Comparison of ENCODE assay signal across 9 cellular contexts in the genomic region with DNA sequence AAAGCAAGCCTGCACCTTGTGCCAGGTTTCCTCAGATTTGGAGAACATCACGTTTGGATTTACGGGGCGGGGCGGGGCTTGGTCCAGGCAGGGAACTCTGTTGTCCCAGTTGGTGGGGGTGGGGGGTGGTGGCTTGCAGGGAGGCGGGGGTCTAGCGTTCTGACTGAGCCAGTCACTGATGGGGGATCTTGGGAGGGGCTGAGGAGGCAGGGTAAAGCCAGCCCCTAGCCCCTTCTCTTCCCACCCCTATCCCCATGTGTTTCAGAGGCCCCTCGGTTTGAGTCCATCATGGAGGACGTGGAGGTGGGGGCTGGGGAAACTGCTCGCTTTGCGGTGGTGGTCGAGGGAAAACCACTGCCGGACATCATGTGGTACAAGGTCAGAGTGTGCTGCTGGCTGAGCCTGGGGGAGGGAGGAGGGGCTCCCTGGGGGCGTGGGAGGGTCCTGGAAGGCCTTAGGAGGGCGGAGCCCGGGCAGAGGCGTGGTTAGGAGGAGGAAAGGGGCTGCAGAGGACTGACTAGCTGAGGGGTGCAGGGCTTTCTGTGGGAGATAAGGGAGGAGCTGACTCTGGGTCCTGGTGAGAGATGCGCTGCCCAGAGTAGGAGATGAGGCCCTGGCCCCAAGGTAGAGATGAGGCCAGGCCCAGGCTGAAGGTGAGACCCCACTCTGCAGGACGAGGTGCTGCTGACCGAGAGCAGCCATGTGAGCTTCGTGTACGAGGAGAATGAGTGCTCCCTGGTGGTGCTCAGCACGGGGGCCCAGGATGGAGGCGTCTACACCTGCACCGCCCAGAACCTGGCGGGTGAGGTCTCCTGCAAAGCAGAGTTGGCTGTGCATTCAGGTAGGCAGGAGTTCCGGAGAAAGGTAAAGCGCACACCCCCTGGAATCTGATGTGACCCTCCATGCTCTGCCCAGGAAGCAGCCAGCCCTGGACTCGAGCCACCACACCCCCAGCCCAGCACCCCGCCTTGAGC. TPM values are rescaled to one million over a fixed set of nuclear protein-coding genes. Genes with fewer than 3 reads are reported as not detected.
DNase-seq lines count a peak whose midpoint lies in the region; ATAC-seq and TF ChIP-seq lines count a peak whose summit lies in the region.
"Had no signal": no experiment of that assay in that cellular context is flagged by ENCODE, and none has a peak within 500 bp of the region (broad histone marks: within the 10 kb centered on the region; RNA-seq: fewer than 3 reads in every experiment).

No MANE protein-coding gene starts in this region.

- peaks cover 3% of the 10 kb centered on the region for H3K36me3 Mint-ChIP-seq in T-cell

- POLR2A ChIA-PET in Panc1 (lab: Charles Lee) (interaction anchor here (0.7 kb wide), 1 partner anchor 8 kb away, joined by 7 read pairs; no protein-coding TSS in a partner anchor), T-cell (lab: Charles Lee) (interaction anchor here in 1 of 2 donors (0.7 kb wide), 1 partner anchor 59 kb away, joined by 3 read pairs; no protein-coding TSS in a partner anchor)

- TF ChIP-seq CTCF in BE2C (IDR thresholded peaks at IDR 0.05; ENCODE audit: low read depth, low read length) (no peak), Panc1 (IDR thresholded peaks at IDR 0.05) (no peak; the same call in 1 of the 2 replicates)

- H3K4me3 Mint-ChIP-seq in T-cell, result no peak overlapping the region

- no peaks in the 10 kb centered on the region for H3K9me3 ChIP-seq in BE2C
- no peaks in the 10 kb centered on the region for H3K9me3 ChIP-seq in Panc1 (ENCODE audit: control insufficient read depth, insufficient read depth, low read depth, low read length)
- H3K9me3 ChIP-seq in iPS-20b (ENCODE audit: insufficient read depth, low read depth, low read length), result no peaks in the 10 kb centered on the region
- H3K9me3 ChIP-seq: esophagus squamous epithelium had no signal

- H3K27me3 ChIP-seq in BE2C, result no peaks in the 10 kb centered on the region
- H3K27me3 ChIP-seq in Panc1 (ENCODE audit: control insufficient read depth, insufficient read depth, low read length), result no peaks in the 10 kb centered on the region
- H3K27me3 ChIP-seq in iPS-20b (ENCODE audit: insufficient read depth, low read length), result peaks cover 7% of the 10 kb centered on the region

- peak overlapping the region; percentile 66; the same call in 1 of the 2 replicates for H3K9ac ChIP-seq in iPS-20b (ENCODE audit: low read depth, low read length)

- DNase-seq in BE2C, result peak; percentile 67
- no peak for DNase-seq in Panc1 (ENCODE audit: low read depth, low spot score)
- DNase-seq in T-cell, result no peak
- DNase-seq in DMS79 treated with DMSO at 0.1 percent for 48 hours (lab: John Stamatoyannopoulos, UW), result no peak
- no peak for DNase-seq in HuH-7 (ENCODE audit: low spot score)
- DNase-seq: esophagus squamous epithelium had no signal

- peaks cover 4 to 5% (median 4%) of the 10 kb centered on the region in 3 donors for H3K4me1 Mint-ChIP-seq in T-cell

- in situ Hi-C loops in Panc1 (cut with HindIII; ENCODE audit: low pct_unique_long_range_greater_than_20kb, low sequenced_read_pairs), result no loop called here

- H3K4me3 ChIP-seq in BE2C (ENCODE audit: low read depth, low read length) (peak overlapping the region; percentile 30), Panc1 (ENCODE audit: low read depth in 2 of 2, low read length in 2 of 2) (peak overlapping the region in 1 of 2 experiments; percentile 32; a peak in 1 of 4 replicates), iPS-20b (ENCODE audit: low read length) (peak overlapping the region; percentile 72)

- H3K36me3 ChIP-seq in BE2C, result peaks cover 28% of the 10 kb centered on the region
- H3K36me3 ChIP-seq in Panc1 (ENCODE audit: control insufficient read depth, insufficient read depth, low read length), result no peaks in the 10 kb centered on the region
- H3K36me3 ChIP-seq in iPS-20b (ENCODE audit: insufficient read depth, low read depth, low read length), result peaks cover 7% of the 10 kb centered on the region; the same call in 1 of the 2 replicates
- H3K36me3 ChIP-seq: esophagus squamous epithelium had no signal

- no peak overlapping the region for H3K27ac ChIP-seq in Panc1 (ENCODE audit: low read length)
- no peak overlapping the region for H3K27ac ChIP-seq in iPS-20b (ENCODE audit: low read length)

- CTCF ChIA-PET in Panc1 (lab: Charles Lee), result interaction anchor here (0.7 to 1.2 kb wide), 3 partner anchors 12 to 53 kb away, joined by 3 to 9 read pairs (median 9); no protein-coding TSS in a partner anchor
- CTCF ChIA-PET in T-cell (lab: Charles Lee), result interaction anchor here (0.6 to 1.9 kb wide), 8 partner anchors 9 to 53 kb away, joined by 3 to 8 read pairs (median 4); a partner anchor contains a TSS

- intact Hi-C loops in Panc1 (cut with micrococcal nuclease; ENCODE audit: unreplicated experiment), result loop anchor here (5.0 kb wide), 1 partner anchor 50 kb away; no protein-coding TSS in a partner anchor

- H3K4me1 ChIP-seq in BE2C (peaks cover 2% of the 10 kb centered on the region; the same call in 1 of the 2 replicates), Panc1 (ENCODE audit: control insufficient read depth, insufficient read depth, low read length) (no peaks in the 10 kb centered on the region), iPS-20b (ENCODE audit: insufficient read depth, low read length) (peaks cover 4% of the 10 kb centered on the region; the same call in 1 of the 2 replicates)

- no peaks in the 10 kb centered on the region for H3K9me3 Mint-ChIP-seq in T-cell

- peaks cover 0 to 16% of the 10 kb centered on the region in 2 donors for H3K27me3 Mint-ChIP-seq in T-cell

- no peak overlapping the region for H3K27ac Mint-ChIP-seq in T-cell

- ATAC-seq in Panc1 (peak; percentile 42), T-cell (replicated peaks in 1 of 4) (no peak)

- BruUV-seq in Panc1 (replicated peaks; lab: Mats Ljungman, UMichigan), result no TSS peak

RNA-seq across cellular contexts. Expression of a gene that starts 21.8 kb away (rescaled TPM):
- 93.8 TPM for polyA plus RNA-seq in BE2C (2012; ENCODE audit: insufficient read depth, insufficient read length, low read depth)
- total RNA-seq in Panc1 (2021; ENCODE audit: unreplicated experiment), result 66.2 TPM
- polyA plus RNA-seq in Panc1 (2012; ENCODE audit: insufficient read length), result 91.4 TPM
- 10 to 100 TPM; 20.6 to 47.7 (median 41.3) TPM for total RNA-seq in T-cell

RNA-seq across cellular contexts. Expression of a gene that starts 37.4 kb away (rescaled TPM):
- 116 TPM for polyA plus RNA-seq in BE2C (2012; ENCODE audit: insufficient read depth, insufficient read length, low read depth)
- 0.21 TPM for total RNA-seq in Panc1 (2021; ENCODE audit: unreplicated experiment)
- polyA plus RNA-seq in Panc1 (2012; ENCODE audit: insufficient read length), result not detected
- total RNA-seq in T-cell, result under 1 TPM in 3 of 5 donors, not detected in 2; 0.09 to 0.35 (median 0.20) TPM
- total RNA-seq: activated CD8-positive, alpha-beta memory T cell treated with anti-CD3 and anti-CD28 coated beads for 36 hours; esophagus squamous epithelium; mesenteric fat pad had no signal

RNA-seq across cellular contexts. Expression of a gene that starts 42.2 kb away (rescaled TPM):
- 269 TPM for polyA plus RNA-seq in BE2C (2012; ENCODE audit: insufficient read depth, insufficient read length, low read depth)
- total RNA-seq in Panc1 (2021; ENCODE audit: unreplicated experiment) (3.4 TPM), T-cell (10 to 100 TPM; 13.8 to 23.9 (median 18.9) TPM)
- 2.7 TPM for polyA plus RNA-seq in Panc1 (2012; ENCODE audit: insufficient read length)

RNA-seq across cellular contexts. Expression of a gene that starts 58.7 kb away (rescaled TPM):
- 1.5 TPM for polyA plus RNA-seq in BE2C (2012; ENCODE audit: insufficient read depth, insufficient read length, low read depth)
- total RNA-seq in Panc1 (2021; ENCODE audit: unreplicated experiment) (0.69 TPM), T-cell (1 to 10 TPM in 2 of 5 donors, under 1 TPM in 1, not detected in 2; 0.98 to 1.3 (median 1.3) TPM)
- 0.19 TPM for polyA plus RNA-seq in Panc1 (2012; ENCODE audit: insufficient read length)
- total RNA-seq: activated CD8-positive, alpha-beta memory T cell treated with anti-CD3 and anti-CD28 coated beads for 36 hours had no signal
